Comparison of ENCODE assay signal across 1 cellular context in the genomic region with DNA sequence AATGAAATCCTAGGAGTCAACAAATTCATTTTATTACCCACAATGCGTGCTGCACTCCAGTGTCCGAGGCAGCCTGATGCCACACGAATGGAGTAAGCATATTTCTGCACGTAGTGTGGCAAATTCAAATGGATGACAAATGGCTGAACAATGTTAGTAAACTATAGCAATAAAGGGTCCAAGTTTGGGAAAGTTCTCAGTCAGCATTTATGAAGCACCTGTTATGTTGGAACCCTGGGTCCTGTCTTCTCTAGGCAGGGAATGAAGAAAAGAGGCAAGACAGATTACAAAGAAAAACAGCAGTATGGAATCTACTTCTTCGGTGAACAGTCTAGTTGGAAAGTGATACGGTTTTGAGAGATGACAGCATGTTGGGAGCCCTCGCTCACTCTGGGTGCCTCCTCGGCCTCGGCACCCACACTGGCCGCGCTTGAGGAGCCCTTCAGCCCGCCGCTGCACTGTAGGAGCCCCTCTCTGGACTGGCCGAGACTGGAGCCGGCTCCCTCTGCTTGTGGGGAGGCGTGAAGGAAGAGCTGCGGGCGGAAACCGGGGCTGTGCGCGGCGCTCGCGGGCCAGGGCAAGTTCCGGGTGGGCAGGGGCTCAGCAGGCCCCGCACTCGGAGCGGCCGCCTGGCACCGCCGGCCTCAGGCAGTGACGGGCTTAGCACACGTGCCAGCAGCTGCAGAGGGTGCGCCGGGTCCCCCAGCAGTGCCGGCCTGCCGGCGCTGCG.
TF ChIP-seq lines count a peak whose summit lies in the region.

No MANE protein-coding gene starts in this region.

TF ChIP-seq in HepG2, 621 proteins besides CTCF, POLR2A, EP300 and RAD21:
- TF ChIP-seq ZNF891 (CRISPR knock-in tag; IDR thresholded peaks at IDR 0.05): no peak
- TF ChIP-seq ZBTB42 (CRISPR knock-in tag; IDR thresholded peaks at IDR 0.05): no peak
- no peak for TF ChIP-seq THYN1 (CRISPR knock-in tag; IDR thresholded peaks at IDR 0.05; ENCODE audit: borderline replicate concordance, low read depth)
- TF ChIP-seq ZNF430 (CRISPR knock-in tag; IDR thresholded peaks at IDR 0.05): no peak
- TF ChIP-seq, protein P1, sequence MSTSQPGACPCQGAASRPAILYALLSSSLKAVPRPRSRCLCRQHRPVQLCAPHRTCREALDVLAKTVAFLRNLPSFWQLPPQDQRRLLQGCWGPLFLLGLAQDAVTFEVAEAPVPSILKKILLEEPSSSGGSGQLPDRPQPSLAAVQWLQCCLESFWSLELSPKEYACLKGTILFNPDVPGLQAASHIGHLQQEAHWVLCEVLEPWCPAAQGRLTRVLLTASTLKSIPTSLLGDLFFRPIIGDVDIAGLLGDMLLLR (CRISPR knock-in tag; IDR thresholded peaks at IDR 0.05): no peak
- TF ChIP-seq, protein P2, sequence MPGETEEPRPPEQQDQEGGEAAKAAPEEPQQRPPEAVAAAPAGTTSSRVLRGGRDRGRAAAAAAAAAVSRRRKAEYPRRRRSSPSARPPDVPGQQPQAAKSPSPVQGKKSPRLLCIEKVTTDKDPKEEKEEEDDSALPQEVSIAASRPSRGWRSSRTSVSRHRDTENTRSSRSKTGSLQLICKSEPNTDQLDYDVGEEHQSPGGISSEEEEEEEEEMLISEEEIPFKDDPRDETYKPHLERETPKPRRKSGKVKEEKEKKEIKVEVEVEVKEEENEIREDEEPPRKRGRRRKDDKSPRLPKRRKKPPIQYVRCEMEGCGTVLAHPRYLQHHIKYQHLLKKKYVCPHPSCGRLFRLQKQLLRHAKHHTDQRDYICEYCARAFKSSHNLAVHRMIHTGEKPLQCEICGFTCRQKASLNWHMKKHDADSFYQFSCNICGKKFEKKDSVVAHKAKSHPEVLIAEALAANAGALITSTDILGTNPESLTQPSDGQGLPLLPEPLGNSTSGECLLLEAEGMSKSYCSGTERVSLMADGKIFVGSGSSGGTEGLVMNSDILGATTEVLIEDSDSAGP (CRISPR knock-in tag; IDR thresholded peaks at IDR 0.05; ENCODE audit: borderline replicate concordance): 0 out of 2 replicates have a peak, but pooled peaks have one; percentile 28
- peak; percentile 70; the same call in 1 of the 2 replicates for TF ChIP-seq ZNF850 (CRISPR knock-in tag; conservative IDR thresholded peaks at IDR 0.05)
- TF ChIP-seq, protein P3, sequence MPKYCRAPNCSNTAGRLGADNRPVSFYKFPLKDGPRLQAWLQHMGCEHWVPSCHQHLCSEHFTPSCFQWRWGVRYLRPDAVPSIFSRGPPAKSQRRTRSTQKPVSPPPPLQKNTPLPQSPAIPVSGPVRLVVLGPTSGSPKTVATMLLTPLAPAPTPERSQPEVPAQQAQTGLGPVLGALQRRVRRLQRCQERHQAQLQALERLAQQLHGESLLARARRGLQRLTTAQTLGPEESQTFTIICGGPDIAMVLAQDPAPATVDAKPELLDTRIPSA (CRISPR knock-in tag; IDR thresholded peaks at IDR 0.05; ENCODE audit: borderline replicate concordance): no peak
- TF ChIP-seq ZNF264 (CRISPR knock-in tag; IDR thresholded peaks at IDR 0.05): no peak
- TF ChIP-seq, protein P4, sequence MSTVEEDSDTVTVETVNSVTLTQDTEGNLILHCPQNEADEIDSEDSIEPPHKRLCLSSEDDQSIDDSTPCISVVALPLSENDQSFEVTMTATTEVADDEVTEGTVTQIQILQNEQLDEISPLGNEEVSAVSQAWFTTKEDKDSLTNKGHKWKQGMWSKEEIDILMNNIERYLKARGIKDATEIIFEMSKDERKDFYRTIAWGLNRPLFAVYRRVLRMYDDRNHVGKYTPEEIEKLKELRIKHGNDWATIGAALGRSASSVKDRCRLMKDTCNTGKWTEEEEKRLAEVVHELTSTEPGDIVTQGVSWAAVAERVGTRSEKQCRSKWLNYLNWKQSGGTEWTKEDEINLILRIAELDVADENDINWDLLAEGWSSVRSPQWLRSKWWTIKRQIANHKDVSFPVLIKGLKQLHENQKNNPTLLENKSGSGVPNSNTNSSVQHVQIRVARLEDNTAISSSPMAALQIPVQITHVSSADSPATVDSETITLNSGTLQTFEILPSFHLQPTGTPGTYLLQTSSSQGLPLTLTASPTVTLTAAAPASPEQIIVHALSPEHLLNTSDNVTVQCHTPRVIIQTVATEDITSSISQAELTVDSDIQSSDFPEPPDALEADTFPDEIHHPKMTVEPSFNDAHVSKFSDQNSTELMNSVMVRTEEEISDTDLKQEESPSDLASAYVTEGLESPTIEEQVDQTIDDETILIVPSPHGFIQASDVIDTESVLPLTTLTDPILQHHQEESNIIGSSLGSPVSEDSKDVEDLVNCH (CRISPR knock-in tag; IDR thresholded peaks at IDR 0.05): no peak
- TF ChIP-seq, protein P5, sequence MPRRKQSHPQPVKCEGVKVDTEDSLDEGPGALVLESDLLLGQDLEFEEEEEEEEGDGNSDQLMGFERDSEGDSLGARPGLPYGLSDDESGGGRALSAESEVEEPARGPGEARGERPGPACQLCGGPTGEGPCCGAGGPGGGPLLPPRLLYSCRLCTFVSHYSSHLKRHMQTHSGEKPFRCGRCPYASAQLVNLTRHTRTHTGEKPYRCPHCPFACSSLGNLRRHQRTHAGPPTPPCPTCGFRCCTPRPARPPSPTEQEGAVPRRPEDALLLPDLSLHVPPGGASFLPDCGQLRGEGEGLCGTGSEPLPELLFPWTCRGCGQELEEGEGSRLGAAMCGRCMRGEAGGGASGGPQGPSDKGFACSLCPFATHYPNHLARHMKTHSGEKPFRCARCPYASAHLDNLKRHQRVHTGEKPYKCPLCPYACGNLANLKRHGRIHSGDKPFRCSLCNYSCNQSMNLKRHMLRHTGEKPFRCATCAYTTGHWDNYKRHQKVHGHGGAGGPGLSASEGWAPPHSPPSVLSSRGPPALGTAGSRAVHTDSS (CRISPR knock-in tag; conservative IDR thresholded peaks at IDR 0.05): no peak
- TF ChIP-seq ZNF207 (IDR thresholded peaks at IDR 0.05; ENCODE audit: borderline replicate concordance): no peak
- TF ChIP-seq KLF15 (CRISPR knock-in tag; IDR thresholded peaks at IDR 0.05; ENCODE audit: borderline replicate concordance): no peak
- peak; percentile 70 for TF ChIP-seq MAFF (IDR thresholded peaks at IDR 0.05; ENCODE audit: low read depth, low read length)
- no peak for TF ChIP-seq HDAC1 (CRISPR knock-in tag; IDR thresholded peaks at IDR 0.05)
- no peak for TF ChIP-seq SP4 (CRISPR knock-in tag; IDR thresholded peaks at IDR 0.05)
- TF ChIP-seq ZSCAN29 (CRISPR knock-in tag; conservative IDR thresholded peaks at IDR 0.05): no peak
- TF ChIP-seq HOXA9 (CRISPR knock-in tag; IDR thresholded peaks at IDR 0.05; ENCODE audit: borderline replicate concordance): no peak
- no peak for TF ChIP-seq ZNF331 (CRISPR knock-in tag; IDR thresholded peaks at IDR 0.05)
- TF ChIP-seq, protein P6, sequence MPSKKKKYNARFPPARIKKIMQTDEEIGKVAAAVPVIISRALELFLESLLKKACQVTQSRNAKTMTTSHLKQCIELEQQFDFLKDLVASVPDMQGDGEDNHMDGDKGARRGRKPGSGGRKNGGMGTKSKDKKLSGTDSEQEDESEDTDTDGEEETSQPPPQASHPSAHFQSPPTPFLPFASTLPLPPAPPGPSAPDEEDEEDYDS (CRISPR knock-in tag; IDR thresholded peaks at IDR 0.05): no peak
- TF ChIP-seq NFKB2 (CRISPR knock-in tag; IDR thresholded peaks at IDR 0.05; ENCODE audit: borderline replicate concordance): no peak
- TF ChIP-seq LCORL (IDR thresholded peaks at IDR 0.05): no peak
- no peak for TF ChIP-seq LCORL (CRISPR knock-in tag; IDR thresholded peaks at IDR 0.05)
- TF ChIP-seq RFX5 (IDR thresholded peaks at IDR 0.05; ENCODE audit: low read depth, low read length): no peak
- no peak for TF ChIP-seq ZNF883 (CRISPR knock-in tag; IDR thresholded peaks at IDR 0.05; ENCODE audit: not compliant biosample characterization)
- no peak for TF ChIP-seq ZNF569 (CRISPR knock-in tag; IDR thresholded peaks at IDR 0.05; ENCODE audit: borderline replicate concordance)
- TF ChIP-seq MAFK (conservative IDR thresholded peaks at IDR 0.05 in 1 of 2, IDR thresholded peaks at IDR 0.05 in 1 of 2; ENCODE audit: low read length in 2 of 2): peak; percentile 76 to 84
